9 cellular contexts compared by ENCODE assay signal in genomic region chr17:75088902-75089417, GRCh38. TPM values are rescaled to one million over a fixed set of nuclear protein-coding genes. Genes with fewer than 3 reads are reported as not detected.
DNase-seq lines count a peak whose midpoint lies in the region; ATAC-seq, FAIRE-seq and TF ChIP-seq lines count a peak whose summit lies in the region.
"Had no signal": no experiment of that assay in that cellular context is flagged by ENCODE, and none has a peak within 500 bp of the region (broad histone marks: within the 10 kb centered on the region; RNA-seq: fewer than 3 reads in every experiment).

No MANE protein-coding gene starts in this region.

- peak; percentile 40 for ATAC-seq in upper lobe of right lung
- no peak for ATAC-seq in GM19351 (IDR thresholded peaks at IDR 0.05; ENCODE audit: unreplicated experiment)

- no peak for FAIRE-seq in HTR-8/SVneo (lab: Jason Lieb, UNC)

- intact Hi-C loops in MCF 10A (cut with micrococcal nuclease) = no loop called here
- intact Hi-C loops in mammary epithelial cell (cut with micrococcal nuclease) = no loop called here
- intact Hi-C loops in upper lobe of right lung (cut with DNase I) = no loop called here

- no peak overlapping the region for H3K4me3 ChIP-seq in mammary epithelial cell (replicated peaks in 1 of 3; ENCODE audit: insufficient read depth in 1 of 3, low read depth in 2 of 3, low read length in 3 of 3)
- H3K4me3 ChIP-seq in upper lobe of right lung = peak overlapping the region; percentile 69

- H3K4me1 ChIP-seq in mammary epithelial cell (ENCODE audit: insufficient read depth, low read length) (peaks cover 29% of the 10 kb centered on the region), upper lobe of right lung (peaks cover 61% of the 10 kb centered on the region)

- H2AFZ ChIP-seq in mammary epithelial cell (ENCODE audit: low read depth, low read length) = no peak overlapping the region

- BruUV-seq in MCF 10A (replicated peaks; lab: Mats Ljungman, UMichigan) (no TSS peak), mammary epithelial cell (replicated peaks; lab: Mats Ljungman, UMichigan) (no TSS peak)

- peak overlapping the region; percentile 87 for H3K4me3 Mint-ChIP-seq in MCF 10A (ENCODE audit: unreplicated experiment)
- peak overlapping the region; percentile 65 for H3K4me3 Mint-ChIP-seq in activated naive CD8-positive, alpha-beta T cell

- in situ Hi-C loops in mammary epithelial cell (cut with MboI; ENCODE audit: low sequenced_read_pairs in 2 of 2) = no loop called here

- H3K9ac ChIP-seq in mammary epithelial cell (ENCODE audit: insufficient read depth, low read length) = no peak overlapping the region

- H3K4me1 Mint-ChIP-seq in MCF 10A (ENCODE audit: insufficient read depth, unreplicated experiment) = peaks cover 56% of the 10 kb centered on the region
- H3K4me1 Mint-ChIP-seq in activated naive CD8-positive, alpha-beta T cell (ENCODE audit: low read depth) = peaks cover 39% of the 10 kb centered on the region

- DNase-seq in MCF 10A (ENCODE audit: unreplicated experiment) (peak; percentile 76), mammary epithelial cell (no peak), kidney tubule cell (ENCODE audit: low spot score) (peak; percentile 77), upper lobe of right lung (no peak), HTR-8/SVneo (ENCODE audit: insufficient read length, low spot score) (no peak), NCI-H510A treated with DMSO at 0.1 percent for 48 hours (lab: John Stamatoyannopoulos, UW) (no peak)
- DNase-seq: NCI-H2081 had no signal

- POLR2A ChIA-PET in MCF 10A (lab: Yijun Ruan, JAX) = interaction anchor here (1.1 to 4.1 kb wide), 11 partner anchors 11 to 116 kb away, joined by 3 to 21 read pairs (median 6); partner anchors contain the start of genes ARMC7 and NUP85

- H4K20me1 ChIP-seq in mammary epithelial cell (ENCODE audit: insufficient read depth, low read length) = no peaks in the 10 kb centered on the region

- 42% methylated on average over 2 of the region's 2 CpGs for WGBS in mammary epithelial cell (ENCODE audit: low coverage, missing lambda C conversion rate)

- H3K36me3 Mint-ChIP-seq in MCF 10A (ENCODE audit: insufficient read depth, unreplicated experiment) = peaks cover 10% of the 10 kb centered on the region
- H3K36me3 Mint-ChIP-seq in activated naive CD8-positive, alpha-beta T cell = no peaks in the 10 kb centered on the region

- no peaks in the 10 kb centered on the region for H3K27me3 Mint-ChIP-seq in MCF 10A (ENCODE audit: insufficient read depth, unreplicated experiment)
- no peaks in the 10 kb centered on the region for H3K27me3 Mint-ChIP-seq in activated naive CD8-positive, alpha-beta T cell

- TF ChIP-seq CTCF in MCF 10A (IDR thresholded peaks at IDR 0.05; ENCODE audit: unreplicated experiment) (no peak), mammary epithelial cell (conservative IDR thresholded peaks at IDR 0.05 in 1 of 2, IDR thresholded peaks at IDR 0.05 in 1 of 2; ENCODE audit: extremely low read depth in 1 of 2, insufficient read depth in 1 of 2, low read depth in 1 of 2, low read length in 2 of 2) (no peak), upper lobe of right lung (IDR thresholded peaks at IDR 0.05) (no peak)

- no peaks in the 10 kb centered on the region for H3K79me2 ChIP-seq in mammary epithelial cell (ENCODE audit: insufficient read depth, low read length)

- CTCF ChIA-PET in MCF 10A (lab: Yijun Ruan, JAX) = interaction anchor here (0.6 to 1.5 kb wide), 3 partner anchors 24 to 68 kb away, joined by 4 to 6 read pairs (median 5); no protein-coding TSS in a partner anchor
- CTCF ChIA-PET in mammary epithelial cell (lab: Charles Lee; ENCODE audit: low non-redundant PET) = no interaction called here

- H3K27ac ChIP-seq in mammary epithelial cell (ENCODE audit: insufficient read depth, low read depth, low read length) = no peak overlapping the region
- peak overlapping the region; percentile 93 for H3K27ac ChIP-seq in upper lobe of right lung

- H3K27ac Mint-ChIP-seq in MCF 10A (ENCODE audit: low read depth, unreplicated experiment) = peak overlapping the region; percentile 93
- no peak overlapping the region for H3K27ac Mint-ChIP-seq in activated naive CD8-positive, alpha-beta T cell

- H3K9me3 ChIP-seq in mammary epithelial cell (replicated peaks; ENCODE audit: insufficient read depth, low read length) (no peaks in the 10 kb centered on the region), upper lobe of right lung (no peaks in the 10 kb centered on the region)

- no peaks in the 10 kb centered on the region for H3K9me3 Mint-ChIP-seq in MCF 10A (ENCODE audit: unreplicated experiment)
- H3K9me3 Mint-ChIP-seq in activated naive CD8-positive, alpha-beta T cell (ENCODE audit: low read depth) = no peaks in the 10 kb centered on the region

- no peaks in the 10 kb centered on the region for H3K36me3 ChIP-seq in mammary epithelial cell (ENCODE audit: insufficient read depth, low read length)
- no peaks in the 10 kb centered on the region for H3K36me3 ChIP-seq in upper lobe of right lung

- H3K27me3 ChIP-seq in mammary epithelial cell (ENCODE audit: insufficient read depth, low read length) (no peaks in the 10 kb centered on the region), upper lobe of right lung (no peaks in the 10 kb centered on the region)

- no peak overlapping the region for H3K4me2 ChIP-seq in mammary epithelial cell (ENCODE audit: insufficient read depth, low read depth, low read length)

- dilution Hi-C loops in mammary epithelial cell (cut with HindIII; ENCODE audit: low sequenced_read_pairs) = no loop called here

RNA-seq across cellular contexts. Expression of gene SLC16A5, which starts 1.2 kb away (rescaled TPM):
- 26.0 and 33.1 TPM in 2 replicates for total RNA-seq in MCF 10A (2022)
- 1 to 10 TPM; 3.5 to 7.1 TPM for total RNA-seq in mammary epithelial cell
- polyA plus RNA-seq in mammary epithelial cell = 1.6 TPM
- 1.1 TPM for polyA minus RNA-seq in mammary epithelial cell
- total RNA-seq in upper lobe of right lung = 40.5 TPM

RNA-seq across cellular contexts. Expression of gene ARMC7, which starts 20.8 kb away (rescaled TPM):
- 9.3 and 13.3 TPM in 2 replicates for total RNA-seq in MCF 10A (2022)
- 1 to 10 TPM; 2.8 to 8.3 TPM for total RNA-seq in mammary epithelial cell
- 8.6 TPM for polyA plus RNA-seq in mammary epithelial cell
- 4.9 TPM for polyA minus RNA-seq in mammary epithelial cell
- 18.0 TPM for total RNA-seq in upper lobe of right lung

RNA-seq across cellular contexts. Expression of gene KCTD2, which starts 41.9 kb away (rescaled TPM):
- 11.9 and 12.8 TPM in 2 replicates for total RNA-seq in MCF 10A (2022)
- 10 to 100 TPM; 13.7 to 20.5 TPM for total RNA-seq in mammary epithelial cell
- polyA plus RNA-seq in mammary epithelial cell = 16.8 TPM
- 26.4 TPM for polyA minus RNA-seq in mammary epithelial cell
- total RNA-seq in upper lobe of right lung = 25.3 TPM

RNA-seq across cellular contexts. Expression of gene ATP5PD, which starts 42.2 kb away (rescaled TPM):
- total RNA-seq in MCF 10A (2022) (362 and 455 TPM in 2 replicates), mammary epithelial cell (100 to 1,000 TPM; 142 to 269 TPM), upper lobe of right lung (155 TPM)
- polyA plus RNA-seq in mammary epithelial cell = 382 TPM
- polyA minus RNA-seq in mammary epithelial cell = 123 TPM

RNA-seq across cellular contexts. Expression of gene NT5C, which starts 42.6 kb away (rescaled TPM):
- total RNA-seq in MCF 10A (2022) = 105 and 113 TPM in 2 replicates
- 10 to 100 TPM; 45.7 to 65.7 TPM for total RNA-seq in mammary epithelial cell
- 37.9 TPM for polyA plus RNA-seq in mammary epithelial cell
- 27.5 TPM for polyA minus RNA-seq in mammary epithelial cell
- total RNA-seq in upper lobe of right lung = 35.8 TPM

Comparison
In these comparisons a context has a peak if more than half of its experiments do, and no peak if none do; other contexts are left out.
1. DNase-seq: peak in MCF 10A (single experiment) and kidney tubule cell (single experiment); none in mammary epithelial cell (single experiment), upper lobe of right lung (single experiment), HTR-8/SVneo (single experiment) and NCI-H510A treated with DMSO at 0.1 percent for 48 hours (single experiment).